In the genomic region with DNA sequence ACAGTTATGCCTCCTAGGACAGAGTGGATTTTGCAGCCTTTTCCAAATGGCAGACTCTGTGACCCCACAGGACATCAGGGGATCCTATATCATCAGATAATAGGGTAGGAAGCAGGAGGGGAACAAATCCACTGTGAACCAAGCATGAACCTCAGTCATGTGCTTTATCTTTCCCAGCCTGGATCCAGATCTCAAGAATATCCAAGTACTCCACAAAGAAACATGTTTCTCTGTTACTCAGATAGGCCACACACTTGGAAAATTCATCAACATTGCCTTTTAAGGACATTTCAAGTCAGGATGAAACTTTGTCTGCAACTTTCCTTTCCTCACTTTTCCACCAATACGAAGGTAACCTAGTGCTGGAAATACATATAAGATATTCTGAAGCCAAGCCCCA, we compare ENCODE assay signal across 24 cellular contexts.
"Had no signal": no experiment of that assay in that cellular context is flagged by ENCODE, and none has a peak within 500 bp of the region (broad histone marks: within the 10 kb centered on the region; RNA-seq: fewer than 3 reads in every experiment).

No MANE protein-coding gene starts in this region.

- H3K9me3 ChIP-seq: neutrophil, ovary, prostate gland, right lobe of liver, SK-N-SH, stomach had no signal

- H3K27me3 ChIP-seq: neutrophil, ovary, right lobe of liver, stomach had no signal

- H3K36me3 ChIP-seq: neutrophil, ovary, prostate gland, right lobe of liver, stomach had no signal

- H3K9me3 Mint-ChIP-seq: activated CD4-positive, alpha-beta memory T cell treated with anti-CD3 and anti-CD28 coated beads, Interleukin-2, amount 10 ng/mL, durations not matched to agents 7 days and 5 days; activated naive CD4-positive, alpha-beta T cell treated with anti-CD3 and anti-CD28 coated beads, Interleukin-2, amount 10 ng/mL, durations not matched to agents 7 days and 5 days; brain; natural killer cell; stimulated activated memory B cell treated with anti-CD40 and anti-IgM and Interleukin-4, amounts not matched to agents 10 μg/mL and 1 μg/mL and 100 μg/mL, for 72 hours; type B pancreatic cell had no signal

- H3K36me3 Mint-ChIP-seq: activated naive CD4-positive, alpha-beta T cell treated with anti-CD3 and anti-CD28 coated beads, Interleukin-2, amount 10 ng/mL, durations not matched to agents 7 days and 5 days; brain; natural killer cell; stimulated activated memory B cell treated with anti-CD40 and anti-IgM and Interleukin-4, amounts not matched to agents 10 μg/mL and 1 μg/mL and 100 μg/mL, for 72 hours; type B pancreatic cell had no signal

- H3K4me3 ChIP-seq: lung, ovary, prostate gland, right lobe of liver, smooth muscle cell, stomach had no signal

- H3K4me1 ChIP-seq: prostate gland, right lobe of liver had no signal

- H3K4me2 ChIP-seq: SK-N-SH, smooth muscle cell had no signal

- H3K9ac ChIP-seq: SK-N-SH had no signal

- H3K9me2 ChIP-seq: SK-N-SH had no signal

- H3K27ac Mint-ChIP-seq: activated CD4-positive, alpha-beta memory T cell treated with anti-CD3 and anti-CD28 coated beads, Interleukin-2, amount 10 ng/mL, durations not matched to agents 7 days and 5 days; activated naive CD4-positive, alpha-beta T cell treated with anti-CD3 and anti-CD28 coated beads, Interleukin-2, amount 10 ng/mL, durations not matched to agents 7 days and 5 days; natural killer cell; stimulated activated memory B cell treated with anti-CD40 and anti-IgM and Interleukin-4, amounts not matched to agents 10 μg/mL and 1 μg/mL and 100 μg/mL, for 72 hours; type B pancreatic cell had no signal

- ATAC-seq: natural killer cell; right lobe of liver; stimulated activated memory B cell treated with anti-CD40 and anti-IgM and Interleukin-4, amounts not matched to agents 10 μg/mL and 1 μg/mL and 100 μg/mL, for 72 hours had no signal

- DNase-seq: activated CD4-positive, alpha-beta memory T cell treated with anti-CD3 and anti-CD28 coated beads, Interleukin-2, amount 10 ng/mL, durations not matched to agents 7 days and 5 days; activated CD4-positive, alpha-beta T cell treated with anti-CD3 and anti-CD28 coated beads for 48 hours; activated effector memory CD4-positive, alpha-beta T cell treated with anti-CD3 and anti-CD28 coated beads, Interleukin-2, amount 50 U/mL, for 16 hours; activated naive CD4-positive, alpha-beta T cell treated with anti-CD3 and anti-CD28 coated beads, Interleukin-2, amount 10 ng/mL, durations not matched to agents 7 days and 5 days; central memory CD4-positive, alpha-beta T cell; dermis blood vessel endothelial cell; effector CD8-positive, alpha-beta T cell; erythroblast; kidney; midbrain; natural killer cell; ovary; right lobe of liver; SK-N-SH; stimulated activated CD4-positive, alpha-beta T cell treated with anti-CD3 and anti-CD28 coated beads, Interleukin-15, amount 100 ng/mL, for 24 hours; stomach; T-helper 2 cell had no signal

- H3K4me3 Mint-ChIP-seq: activated CD4-positive, alpha-beta memory T cell treated with anti-CD3 and anti-CD28 coated beads, Interleukin-2, amount 10 ng/mL, durations not matched to agents 7 days and 5 days; activated naive CD4-positive, alpha-beta T cell treated with anti-CD3 and anti-CD28 coated beads, Interleukin-2, amount 10 ng/mL, durations not matched to agents 7 days and 5 days; brain; natural killer cell; stimulated activated memory B cell treated with anti-CD40 and anti-IgM and Interleukin-4, amounts not matched to agents 10 μg/mL and 1 μg/mL and 100 μg/mL, for 72 hours had no signal

- H3K27ac ChIP-seq: neutrophil, ovary, prostate gland, right lobe of liver had no signal

- H3K4me1 Mint-ChIP-seq: activated CD4-positive, alpha-beta memory T cell treated with anti-CD3 and anti-CD28 coated beads, Interleukin-2, amount 10 ng/mL, durations not matched to agents 7 days and 5 days; activated naive CD4-positive, alpha-beta T cell treated with anti-CD3 and anti-CD28 coated beads, Interleukin-2, amount 10 ng/mL, durations not matched to agents 7 days and 5 days; natural killer cell; stimulated activated memory B cell treated with anti-CD40 and anti-IgM and Interleukin-4, amounts not matched to agents 10 μg/mL and 1 μg/mL and 100 μg/mL, for 72 hours had no signal
